ENCODE assay signal across 1 cellular context in genomic region chr12:92008345-92008744, GRCh38.
A peak's percentile ranks its signal among the peaks of the same experiment; 100 is the strongest.
TF ChIP-seq lines count a peak whose summit lies in the region.

No MANE protein-coding gene starts in this region.

TF ChIP-seq in K562, 482 proteins besides CTCF, POLR2A, EP300 and RAD21 (continued from another document):
- no peak for TF ChIP-seq ZNF398 (CRISPR knock-in tag; IDR thresholded peaks at IDR 0.05)
- TF ChIP-seq CBFA2T3 (IDR thresholded peaks at IDR 0.05): peak; percentile 25; the same call in 1 of the 2 replicates
- TF ChIP-seq E4F1 (CRISPR knock-in tag; IDR thresholded peaks at IDR 0.05; ENCODE audit: borderline replicate concordance): no peak
- TF ChIP-seq KDM1A (IDR thresholded peaks at IDR 0.05): peak; percentile 60 to 68; a peak in 3 of 4 replicates
- no peak for TF ChIP-seq U2AF2 (optimal IDR thresholded peaks at IDR 0.05; ENCODE audit: low read depth, low read length)
TF ChIP-seq in K562: peak in this region for 2.
